In the genomic region with DNA sequence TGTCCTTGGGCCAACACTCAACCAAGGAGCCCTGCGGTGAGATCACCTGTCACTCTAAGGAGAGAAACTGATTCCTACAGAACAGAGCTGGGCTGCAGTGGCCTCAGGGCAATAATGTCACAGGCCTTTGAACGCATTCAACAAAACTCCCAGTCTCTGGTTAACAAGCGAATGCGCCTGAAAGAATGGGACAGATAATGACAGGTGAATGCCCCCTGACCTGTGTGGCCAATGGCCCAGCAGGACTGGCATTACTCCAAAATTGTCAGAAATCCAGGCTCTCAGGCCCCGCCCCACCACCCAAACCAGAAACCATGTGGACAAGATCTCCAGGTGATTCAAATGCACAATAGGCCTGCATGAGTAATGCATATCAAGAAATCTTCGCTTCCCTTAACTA, we compare ENCODE assay signal across 20 cellular contexts.
DNase-seq lines count a peak whose midpoint lies in the region; ATAC-seq and TF ChIP-seq lines count a peak whose summit lies in the region.
"Had no signal": no experiment of that assay in that cellular context is flagged by ENCODE, and none has a peak within 500 bp of the region (broad histone marks: within the 10 kb centered on the region; RNA-seq: fewer than 3 reads in every experiment).

No MANE protein-coding gene starts in this region.

- no peak overlapping the region for H2BK15ac ChIP-seq in neuronal stem cell (ENCODE audit: low read length)

- peaks cover 38% of the 10 kb centered on the region for H3K4me1 ChIP-seq in Panc1 (ENCODE audit: control insufficient read depth, insufficient read depth, low read length)
- no peaks in the 10 kb centered on the region for H3K4me1 ChIP-seq in neuronal stem cell (ENCODE audit: control insufficient read depth in 2 of 2, insufficient read depth in 1 of 2, low read depth in 1 of 2, low read length in 2 of 2)
- H3K4me1 ChIP-seq in thoracic aorta (ENCODE audit: control insufficient read depth in 1 of 2, low read depth in 2 of 2): peaks cover 29 to 61% of the 10 kb centered on the region in 2 donors

- CTCF ChIA-PET in Panc1 (lab: Charles Lee): no interaction called here

- no CpG with 5 or more reads among the region's 6 CpGs for WGBS in neuronal stem cell (ENCODE audit: extremely low coverage in 2 of 2, insufficient read length in 2 of 2, insufficient replicate concordance in 1 of 2), 2 donors

- H2BK5ac ChIP-seq in neuronal stem cell (ENCODE audit: low read length): no peak overlapping the region

- TF ChIP-seq CTCF in Panc1 (IDR thresholded peaks at IDR 0.05) (no peak), coronary artery (IDR thresholded peaks at IDR 0.05) (no peak), thoracic aorta (IDR thresholded peaks at IDR 0.05) (no peak)

- POLR2A ChIA-PET in Panc1 (lab: Charles Lee): interaction anchor here (0.5 kb wide), 1 partner anchor 87 kb away, joined by 3 read pairs; no protein-coding TSS in a partner anchor

- H3K23ac ChIP-seq in neuronal stem cell (ENCODE audit: low read depth, low read length, poor library complexity): no peak overlapping the region

- H2BK12ac ChIP-seq in neuronal stem cell (ENCODE audit: low read length): no peak overlapping the region

- H3K9me3 ChIP-seq in Panc1 (ENCODE audit: control insufficient read depth, insufficient read depth, low read depth, low read length) (no peaks in the 10 kb centered on the region), neuronal stem cell (replicated peaks in 1 of 2; ENCODE audit: control insufficient read depth in 2 of 2, insufficient read depth in 1 of 2, low read depth in 1 of 2, low read length in 2 of 2) (no peaks in the 10 kb centered on the region), thoracic aorta (no peaks in the 10 kb centered on the region)

- no peak overlapping the region for H4K91ac ChIP-seq in neuronal stem cell (ENCODE audit: low read depth, low read length, poor library complexity)

- in situ Hi-C loops in Panc1 (cut with HindIII; ENCODE audit: low pct_unique_long_range_greater_than_20kb, low sequenced_read_pairs) (no loop called here), KBM-7 (cut with MboI; ENCODE audit: low pct_unique_long_range_greater_than_20kb, low sequenced_read_pairs) (no loop called here)

- H3K9ac ChIP-seq in neuronal stem cell (ENCODE audit: low read depth, low read length, poor library complexity): no peak overlapping the region
- H3K9ac ChIP-seq: KMS-11 had no signal

- no peak overlapping the region for H2AK5ac ChIP-seq in neuronal stem cell (ENCODE audit: low read depth, low read length)

- no peak overlapping the region for H3K4me2 ChIP-seq in neuronal stem cell (ENCODE audit: insufficient read depth, low read length, poor library complexity, severe bottlenecking)
- H3K4me2 ChIP-seq: KMS-11 had no signal

- no peaks in the 10 kb centered on the region for H3K79me1 ChIP-seq in neuronal stem cell (ENCODE audit: low read depth, low read length)

- no peak overlapping the region for H3K18ac ChIP-seq in neuronal stem cell (ENCODE audit: low read length)

- ATAC-seq in Panc1 (no peak), thoracic aorta (ENCODE audit: insufficient number of reproducible peaks, low FRiP score, low read depth) (no peak), GM18520 (IDR thresholded peaks at IDR 0.05; ENCODE audit: unreplicated experiment) (no peak)
- ATAC-seq: HepG2 had no signal

- peak overlapping the region; percentile 76 for H3K27ac ChIP-seq in Panc1 (ENCODE audit: low read length)
- H3K27ac ChIP-seq in coronary artery: peak overlapping the region; percentile 66 to 80
- H3K27ac ChIP-seq in neuronal stem cell (replicated peaks; ENCODE audit: low read length): no peak overlapping the region
- H3K27ac ChIP-seq in thoracic aorta: peak overlapping the region; percentile 74 to 81
- H3K27ac ChIP-seq: KMS-11, RWPE1 had no signal

- H3K14ac ChIP-seq in neuronal stem cell (ENCODE audit: low read length): peak overlapping the region; percentile 39

- H3K36me3 ChIP-seq in Panc1 (ENCODE audit: control insufficient read depth, insufficient read depth, low read length): no peaks in the 10 kb centered on the region
- H3K36me3 ChIP-seq in neuronal stem cell (replicated peaks in 1 of 2; ENCODE audit: control insufficient read depth in 2 of 2, insufficient read depth in 2 of 2, low read length in 2 of 2): no peaks in the 10 kb centered on the region
- H3K36me3 ChIP-seq in thoracic aorta: no peaks in the 10 kb centered on the region

- no peak for DNase-seq in Panc1 (ENCODE audit: low read depth, low spot score)
- DNase-seq in coronary artery (ENCODE audit: low spot score): no peak
- DNase-seq in neuronal stem cell (ENCODE audit: low spot score): no peak
- DNase-seq in thoracic aorta (ENCODE audit: low spot score): no peak
- DNase-seq in KBM-7: no peak
- no peak for DNase-seq in COLO668 (lab: John Stamatoyannopoulos, UW; ENCODE audit: unreplicated experiment)
- no peak for DNase-seq in NCI-H1048 (lab: John Stamatoyannopoulos, UW)
- DNase-seq: ACHN, AML-193, COR-L47, DMS153, MM.1S, NCI-H1105, NCI-H187, NCI-H345, NCI-H526 had no signal

- intact Hi-C loops in Panc1 (cut with micrococcal nuclease; ENCODE audit: unreplicated experiment): no loop called here

- peak overlapping the region; percentile 34 for H2BK120ac ChIP-seq in neuronal stem cell (ENCODE audit: low read depth, low read length)

- H3K4ac ChIP-seq in neuronal stem cell (ENCODE audit: low read length): no peak overlapping the region

- no peak overlapping the region for H3K4me3 ChIP-seq in Panc1 (ENCODE audit: low read depth in 2 of 2, low read length in 2 of 2)
- H3K4me3 ChIP-seq in coronary artery: no peak overlapping the region
- no peak overlapping the region for H3K4me3 ChIP-seq in neuronal stem cell (ENCODE audit: low read length in 2 of 2)
- no peak overlapping the region for H3K4me3 ChIP-seq in thoracic aorta

- H3K27me3 ChIP-seq in Panc1 (ENCODE audit: control insufficient read depth, insufficient read depth, low read length) (no peaks in the 10 kb centered on the region), neuronal stem cell (ENCODE audit: control insufficient read depth in 3 of 3, insufficient read depth in 3 of 3, low read depth in 1 of 3, low read length in 3 of 3) (no peaks in the 10 kb centered on the region), thoracic aorta (replicated peaks; ENCODE audit: insufficient read depth) (no peaks in the 10 kb centered on the region)

- no peak overlapping the region for H4K8ac ChIP-seq in neuronal stem cell (ENCODE audit: low read depth, low read length)

- no peak overlapping the region for H2AFZ ChIP-seq in neuronal stem cell (ENCODE audit: low read length)

- BruUV-seq in Panc1 (replicated peaks; lab: Mats Ljungman, UMichigan): no TSS peak
